Comparison of ENCODE assay signal across 21 cellular contexts in the genomic region with DNA sequence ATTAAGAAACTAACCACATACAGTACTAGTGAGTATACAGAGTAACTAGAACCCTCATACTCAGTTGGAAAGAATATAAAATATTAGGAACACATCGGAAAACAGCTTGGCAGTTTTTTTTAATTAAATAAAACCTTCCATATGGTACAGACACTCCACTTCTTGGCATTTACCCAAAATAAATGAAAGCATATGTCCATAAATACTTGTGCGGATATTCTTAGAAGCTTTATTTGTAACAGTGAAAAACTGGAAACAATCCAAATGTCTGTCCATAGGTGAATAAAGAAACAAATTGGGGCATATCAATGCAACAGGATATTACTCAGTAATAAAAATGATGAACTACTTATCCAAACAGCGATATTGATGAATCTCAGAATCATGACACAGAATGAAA.
DNase-seq lines count a peak whose midpoint lies in the region; TF ChIP-seq lines count a peak whose summit lies in the region.
"Had no signal": no experiment of that assay in that cellular context is flagged by ENCODE, and none has a peak within 500 bp of the region (broad histone marks: within the 10 kb centered on the region; RNA-seq: fewer than 3 reads in every experiment).

No MANE protein-coding gene starts in this region.

- H3K27ac ChIP-seq in substantia nigra (ENCODE audit: low read depth, low read length, poor library complexity, severe bottlenecking): no peak overlapping the region
- H3K27ac ChIP-seq: BLaER1 treated with 17β-estradiol and CSF1 and Interleukin-3, amounts not matched to agents 10 nM and 100 nM; RWPE1 had no signal

- peak; percentile 84 for DNase-seq in DMS 273 treated with DMSO at 0.1 percent for 48 hours (lab: John Stamatoyannopoulos, UW)
- peak; percentile 46 for DNase-seq in HT-29 (ENCODE audit: low spot score)
- peak; percentile 66 to 90 for DNase-seq in NCI-H446 (lab: John Stamatoyannopoulos, UW)
- DNase-seq in choroid plexus epithelial cell (ENCODE audit: low read depth): peak; percentile 46
- no peak for DNase-seq in T-helper 1 cell
- DNase-seq in substantia nigra (lab: John Stamatoyannopoulos, UW): no peak
- no peak for DNase-seq in OCI-M1 (lab: John Stamatoyannopoulos, UW)
- DNase-seq: activated CD4-positive, alpha-beta T cell treated with anti-CD3 and anti-CD28 coated beads for 48 hours; activated naive CD4-positive, alpha-beta T cell treated with Interleukin-2 at 50 U/mL for 16 hours; activated T-cell treated with anti-CD3 and anti-CD28 coated beads, Interleukin-2, amount 50 U/mL, for 48 hours; Calu3; cortex of kidney; endodermal cell; HFFc6; MG63; NCI-H1436 treated with DMSO at 0.1 percent for 48 hours; SK-N-SH; stimulated activated CD4-positive, alpha-beta T cell treated with anti-CD3 and anti-CD28 coated beads, Interleukin-2, amount 100 ng/mL, for 24 hours had no signal

- no peak for TF ChIP-seq CTCF in choroid plexus epithelial cell (conservative IDR thresholded peaks at IDR 0.05; ENCODE audit: low read depth, low read length)

- H3K4me3 ChIP-seq in choroid plexus epithelial cell (ENCODE audit: low read depth, low read length): no peak overlapping the region
- H3K4me3 ChIP-seq: BLaER1 treated with 17β-estradiol and CSF1 and Interleukin-3, amounts not matched to agents 10 nM and 100 nM; MG63; smooth muscle cell had no signal

Comparison
In these comparisons a context has a peak if more than half of its experiments do, and no peak if none do; other contexts are left out.
1. DNase-seq: peak in DMS 273 treated with DMSO at 0.1 percent for 48 hours (single experiment), HT-29 (single experiment), NCI-H446 (2 of 2) and choroid plexus epithelial cell (single experiment); none in T-helper 1 cell (0 of 5), substantia nigra (0 of 49) and OCI-M1 (single experiment).